ENCODE assay signal across 1 cellular context in the genomic region with DNA sequence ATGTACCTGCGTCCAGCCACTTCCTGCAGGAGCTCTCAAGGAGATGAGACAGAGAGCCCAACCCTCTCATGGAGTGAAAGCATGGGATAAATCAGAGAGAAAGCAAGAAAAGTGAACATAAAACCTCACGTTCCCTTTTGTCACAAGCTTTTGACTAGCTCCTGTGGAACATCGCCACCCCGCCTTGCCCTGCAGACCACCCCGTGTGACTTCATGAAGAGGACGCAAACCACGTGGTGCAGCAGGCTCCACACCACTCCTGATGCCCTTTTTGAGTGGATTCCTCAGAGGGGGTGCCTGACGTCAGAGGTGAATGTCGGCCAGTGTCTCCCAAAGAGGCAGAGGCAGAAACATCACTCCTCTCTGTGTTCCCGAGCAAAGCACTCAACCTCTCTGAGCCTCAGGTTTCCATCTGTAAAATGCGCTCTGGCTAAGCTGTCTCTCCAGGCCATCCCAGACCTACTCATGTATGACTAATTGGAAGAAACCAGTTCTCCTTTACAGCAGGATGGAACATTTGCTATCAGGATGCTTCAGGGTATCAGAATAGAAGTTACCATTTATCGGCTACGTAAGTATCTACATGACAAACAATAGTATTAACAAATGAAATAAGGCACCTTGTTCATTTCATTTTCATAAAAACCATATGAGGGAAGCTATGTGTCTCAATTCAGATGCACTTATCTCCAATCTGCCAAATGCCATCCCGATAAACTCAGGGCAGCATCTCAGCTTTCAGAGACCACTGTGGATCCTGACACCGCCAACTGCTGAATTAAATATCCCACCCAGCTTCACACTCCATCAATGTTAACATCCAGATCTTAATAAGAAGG.
TF ChIP-seq lines count a peak whose summit lies in the region.

No MANE protein-coding gene starts in this region.

TF ChIP-seq in HepG2, 621 proteins besides CTCF, POLR2A, EP300 and RAD21:
- TF ChIP-seq CHD2 (IDR thresholded peaks at IDR 0.05; ENCODE audit: low read depth, low read length) (no peak), SRSF9 (IDR thresholded peaks at IDR 0.05; ENCODE audit: borderline replicate concordance, insufficient read depth, low read depth, low read length, poor library complexity, severe bottlenecking) (no peak), ZNF572 (CRISPR knock-in tag; IDR thresholded peaks at IDR 0.05) (no peak), POLR2AphosphoS2 (IDR thresholded peaks at IDR 0.05; ENCODE audit: low read depth, low read length) (no peak), KAT8 (CRISPR knock-in tag; IDR thresholded peaks at IDR 0.05) (no peak), ZC3H13 (CRISPR knock-in tag; IDR thresholded peaks at IDR 0.05) (no peak), ZNF430 (CRISPR knock-in tag; IDR thresholded peaks at IDR 0.05) (no peak), ZNF773 (CRISPR knock-in tag; IDR thresholded peaks at IDR 0.05; ENCODE audit: borderline replicate concordance) (no peak), DNMT1 (CRISPR knock-in tag; IDR thresholded peaks at IDR 0.05) (no peak), ZZZ3 (CRISPR knock-in tag; IDR thresholded peaks at IDR 0.05; ENCODE audit: borderline replicate concordance) (no peak)
- TF ChIP-seq, protein P1, sequence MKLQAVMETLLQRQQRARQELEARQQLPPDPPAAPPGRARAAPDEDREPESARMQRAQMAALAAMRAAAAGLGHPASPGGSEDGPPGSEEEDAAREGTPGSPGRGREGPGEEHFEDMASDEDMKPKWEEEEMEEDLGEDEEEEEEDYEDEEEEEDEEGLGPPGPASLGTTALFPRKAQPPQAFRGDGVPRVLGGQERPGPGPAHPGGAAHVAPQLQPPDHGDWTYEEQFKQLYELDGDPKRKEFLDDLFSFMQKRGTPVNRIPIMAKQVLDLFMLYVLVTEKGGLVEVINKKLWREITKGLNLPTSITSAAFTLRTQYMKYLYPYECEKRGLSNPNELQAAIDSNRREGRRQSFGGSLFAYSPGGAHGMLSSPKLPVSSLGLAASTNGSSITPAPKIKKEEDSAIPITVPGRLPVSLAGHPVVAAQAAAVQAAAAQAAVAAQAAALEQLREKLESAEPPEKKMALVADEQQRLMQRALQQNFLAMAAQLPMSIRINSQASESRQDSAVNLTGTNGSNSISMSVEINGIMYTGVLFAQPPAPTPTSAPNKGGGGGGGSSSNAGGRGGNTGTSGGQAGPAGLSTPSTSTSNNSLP (IDR thresholded peaks at IDR 0.05; ENCODE audit: low read depth, low read length): no peak
- TF ChIP-seq, protein P2, sequence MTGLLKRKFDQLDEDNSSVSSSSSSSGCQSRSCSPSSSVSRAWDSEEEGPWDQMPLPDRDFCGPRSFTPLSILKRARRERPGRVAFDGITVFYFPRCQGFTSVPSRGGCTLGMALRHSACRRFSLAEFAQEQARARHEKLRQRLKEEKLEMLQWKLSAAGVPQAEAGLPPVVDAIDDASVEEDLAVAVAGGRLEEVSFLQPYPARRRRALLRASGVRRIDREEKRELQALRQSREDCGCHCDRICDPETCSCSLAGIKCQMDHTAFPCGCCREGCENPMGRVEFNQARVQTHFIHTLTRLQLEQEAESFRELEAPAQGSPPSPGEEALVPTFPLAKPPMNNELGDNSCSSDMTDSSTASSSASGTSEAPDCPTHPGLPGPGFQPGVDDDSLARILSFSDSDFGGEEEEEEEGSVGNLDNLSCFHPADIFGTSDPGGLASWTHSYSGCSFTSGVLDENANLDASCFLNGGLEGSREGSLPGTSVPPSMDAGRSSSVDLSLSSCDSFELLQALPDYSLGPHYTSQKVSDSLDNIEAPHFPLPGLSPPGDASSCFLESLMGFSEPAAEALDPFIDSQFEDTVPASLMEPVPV (CRISPR knock-in tag; IDR thresholded peaks at IDR 0.05): no peak
- TF ChIP-seq, protein P3, sequence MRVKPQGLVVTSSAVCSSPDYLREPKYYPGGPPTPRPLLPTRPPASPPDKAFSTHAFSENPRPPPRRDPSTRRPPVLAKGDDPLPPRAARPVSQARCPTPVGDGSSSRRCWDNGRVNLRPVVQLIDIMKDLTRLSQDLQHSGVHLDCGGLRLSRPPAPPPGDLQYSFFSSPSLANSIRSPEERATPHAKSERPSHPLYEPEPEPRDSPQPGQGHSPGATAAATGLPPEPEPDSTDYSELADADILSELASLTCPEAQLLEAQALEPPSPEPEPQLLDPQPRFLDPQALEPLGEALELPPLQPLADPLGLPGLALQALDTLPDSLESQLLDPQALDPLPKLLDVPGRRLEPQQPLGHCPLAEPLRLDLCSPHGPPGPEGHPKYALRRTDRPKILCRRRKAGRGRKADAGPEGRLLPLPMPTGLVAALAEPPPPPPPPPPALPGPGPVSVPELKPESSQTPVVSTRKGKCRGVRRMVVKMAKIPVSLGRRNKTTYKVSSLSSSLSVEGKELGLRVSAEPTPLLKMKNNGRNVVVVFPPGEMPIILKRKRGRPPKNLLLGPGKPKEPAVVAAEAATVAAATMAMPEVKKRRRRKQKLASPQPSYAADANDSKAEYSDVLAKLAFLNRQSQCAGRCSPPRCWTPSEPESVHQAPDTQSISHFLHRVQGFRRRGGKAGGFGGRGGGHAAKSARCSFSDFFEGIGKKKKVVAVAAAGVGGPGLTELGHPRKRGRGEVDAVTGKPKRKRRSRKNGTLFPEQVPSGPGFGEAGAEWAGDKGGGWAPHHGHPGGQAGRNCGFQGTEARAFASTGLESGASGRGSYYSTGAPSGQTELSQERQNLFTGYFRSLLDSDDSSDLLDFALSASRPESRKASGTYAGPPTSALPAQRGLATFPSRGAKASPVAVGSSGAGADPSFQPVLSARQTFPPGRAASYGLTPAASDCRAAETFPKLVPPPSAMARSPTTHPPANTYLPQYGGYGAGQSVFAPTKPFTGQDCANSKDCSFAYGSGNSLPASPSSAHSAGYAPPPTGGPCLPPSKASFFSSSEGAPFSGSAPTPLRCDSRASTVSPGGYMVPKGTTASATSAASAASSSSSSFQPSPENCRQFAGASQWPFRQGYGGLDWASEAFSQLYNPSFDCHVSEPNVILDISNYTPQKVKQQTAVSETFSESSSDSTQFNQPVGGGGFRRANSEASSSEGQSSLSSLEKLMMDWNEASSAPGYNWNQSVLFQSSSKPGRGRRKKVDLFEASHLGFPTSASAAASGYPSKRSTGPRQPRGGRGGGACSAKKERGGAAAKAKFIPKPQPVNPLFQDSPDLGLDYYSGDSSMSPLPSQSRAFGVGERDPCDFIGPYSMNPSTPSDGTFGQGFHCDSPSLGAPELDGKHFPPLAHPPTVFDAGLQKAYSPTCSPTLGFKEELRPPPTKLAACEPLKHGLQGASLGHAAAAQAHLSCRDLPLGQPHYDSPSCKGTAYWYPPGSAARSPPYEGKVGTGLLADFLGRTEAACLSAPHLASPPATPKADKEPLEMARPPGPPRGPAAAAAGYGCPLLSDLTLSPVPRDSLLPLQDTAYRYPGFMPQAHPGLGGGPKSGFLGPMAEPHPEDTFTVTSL (CRISPR knock-in tag; IDR thresholded peaks at IDR 0.05; ENCODE audit: borderline replicate concordance): no peak
- TF ChIP-seq, protein P4, sequence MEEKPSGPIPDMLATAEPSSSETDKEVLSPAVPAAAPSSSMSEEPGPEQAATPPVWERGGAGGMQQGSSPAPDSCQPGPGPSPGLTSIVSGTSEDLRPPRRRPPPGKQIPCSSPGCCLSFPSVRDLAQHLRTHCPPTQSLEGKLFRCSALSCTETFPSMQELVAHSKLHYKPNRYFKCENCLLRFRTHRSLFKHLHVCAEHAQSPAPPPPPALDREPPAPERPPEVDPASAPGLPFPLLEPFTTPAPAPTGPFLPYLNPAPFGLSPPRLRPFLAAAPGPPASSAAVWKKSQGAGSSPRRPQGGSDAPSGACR (CRISPR knock-in tag; IDR thresholded peaks at IDR 0.05): no peak
